ENCODE assay signal across 11 cellular contexts in genomic region chr4:128981377-128981776, GRCh38.
"Had no signal": no experiment of that assay in that cellular context is flagged by ENCODE, and none has a peak within 500 bp of the region (broad histone marks: within the 10 kb centered on the region; RNA-seq: fewer than 3 reads in every experiment).

No MANE protein-coding gene starts in this region.

- H3K4me1 ChIP-seq: HAP-1 had no signal

- H3K27ac ChIP-seq: GM23248 had no signal

- H3K9ac ChIP-seq: GM23248 had no signal

- ATAC-seq: GM23338, HCT116 had no signal

- H3K36me3 ChIP-seq: HAP-1 had no signal

- H2AFZ ChIP-seq: GM23248, GM23338 had no signal

- DNase-seq: GM23248, GOT3, H7, H9, HCEC 1CT, HFFc6 had no signal

- H3K4me2 ChIP-seq: GM23338 had no signal

- FAIRE-seq: H1, H54 had no signal

- H3K9me3 ChIP-seq: HAP-1 had no signal

- H3K4me3 ChIP-seq: GM23248, GM23338, HAP-1 had no signal
